Comparison of ENCODE assay signal across 15 cellular contexts in the genomic region with DNA sequence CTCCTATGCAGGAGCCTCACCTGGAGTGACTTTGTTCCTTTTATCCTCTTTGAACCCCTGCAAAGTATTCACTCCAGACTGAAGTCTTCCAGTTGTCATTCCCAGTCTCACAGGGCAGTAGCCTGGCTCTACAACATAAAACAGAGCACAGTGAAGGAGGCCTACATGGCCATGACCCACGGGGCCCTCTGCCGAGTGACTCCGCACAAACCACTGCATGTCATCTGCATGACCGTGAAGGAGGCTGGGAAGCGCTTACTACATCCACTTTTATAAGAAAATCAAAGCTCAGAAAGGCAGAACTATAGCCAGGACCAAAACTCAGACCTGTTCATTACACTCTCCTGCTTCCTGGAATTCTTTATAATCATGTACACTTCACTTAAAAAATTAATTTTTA.
"Had no signal": no experiment of that assay in that cellular context is flagged by ENCODE, and none has a peak within 500 bp of the region (broad histone marks: within the 10 kb centered on the region; RNA-seq: fewer than 3 reads in every experiment).

No MANE protein-coding gene starts in this region.

- H3K27me3 ChIP-seq: esophagus muscularis mucosa, right atrium auricular region, transverse colon, vagina had no signal

- H3K27ac ChIP-seq: coronary artery, left ventricle myocardium inferior, right atrium auricular region, transverse colon, vagina had no signal

- H3K9me3 Mint-ChIP-seq: activated naive CD4-positive, alpha-beta T cell treated with anti-CD3 and anti-CD28 coated beads for 36 hours; nephron progenitor cell; T-helper 1 cell treated with Interleukin-12 subunit alpha and Interleukin-12 subunit beta and Interleukin-4 antibody, amounts not matched to agents 30 μg/mL and 1 μg/mL, for 36 hours had no signal

- H3K9me3 ChIP-seq: esophagus muscularis mucosa, left ventricle myocardium inferior, mucosa of descending colon, right atrium auricular region, transverse colon, vagina had no signal

- H3K27ac Mint-ChIP-seq: nephron progenitor cell, progenitor cell of endocrine pancreas had no signal

- H3K27me3 Mint-ChIP-seq: progenitor cell of endocrine pancreas had no signal

- H3K4me3 Mint-ChIP-seq: activated naive CD4-positive, alpha-beta T cell treated with anti-CD3 and anti-CD28 coated beads for 36 hours; nephron progenitor cell; T-helper 1 cell treated with Interleukin-12 subunit alpha and Interleukin-12 subunit beta and Interleukin-4 antibody, amounts not matched to agents 30 μg/mL and 1 μg/mL, for 36 hours had no signal

- DNase-seq: activated CD4-positive, alpha-beta T cell treated with anti-CD3 and anti-CD28 coated beads, Interleukin-2, amount 50 U/mL, for 1 hour; activated naive CD4-positive, alpha-beta T cell treated with anti-CD3 and anti-CD28 coated beads for 36 hours; central memory CD4-positive, alpha-beta T cell; left ventricle myocardium inferior; mucosa of descending colon; nephron progenitor cell; occipital lobe; stimulated activated naive CD8-positive, alpha-beta T cell treated with anti-CD3 and anti-CD28 coated beads, Interleukin-15, Interleukin-2, amounts not matched to agents 100 U/mL and 50 U/mL, for 24 hours; transverse colon had no signal
